Comparison of ENCODE assay signal across 20 cellular contexts in the genomic region with DNA sequence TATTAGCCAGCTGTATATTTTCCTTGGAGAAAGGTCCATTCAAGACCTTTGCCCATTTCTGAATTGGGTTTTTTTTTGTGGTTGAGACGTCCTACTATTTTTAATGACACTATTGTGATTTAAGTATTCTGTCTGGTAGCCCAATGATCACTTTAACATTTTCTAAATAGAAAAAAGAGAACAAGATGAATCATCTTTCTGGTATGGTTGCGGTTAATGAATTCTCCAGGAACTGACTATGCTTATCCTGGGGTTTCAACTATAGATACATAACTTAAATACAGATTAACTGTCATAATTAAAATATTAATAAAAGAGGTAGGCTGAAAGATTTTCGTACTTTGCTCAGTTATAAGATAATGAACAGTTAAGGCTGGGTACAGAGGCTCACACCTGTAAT. TPM values are rescaled to one million over a fixed set of nuclear protein-coding genes. Genes with fewer than 3 reads are reported as not detected.
DNase-seq lines count a peak whose midpoint lies in the region; FAIRE-seq and TF ChIP-seq lines count a peak whose summit lies in the region.
"Had no signal": no experiment of that assay in that cellular context is flagged by ENCODE, and none has a peak within 500 bp of the region (broad histone marks: within the 10 kb centered on the region; RNA-seq: fewer than 3 reads in every experiment).

No MANE protein-coding gene starts in this region.

- H3K9me3 Mint-ChIP-seq in astrocyte (ENCODE audit: unreplicated experiment) (no peaks in the 10 kb centered on the region), nephron progenitor cell (no peaks in the 10 kb centered on the region)
- H3K9me3 Mint-ChIP-seq: H9 had no signal

- TF ChIP-seq CTCF in AG10803 (conservative IDR thresholded peaks at IDR 0.05; ENCODE audit: low read length) (no peak), astrocyte (IDR thresholded peaks at IDR 0.05; ENCODE audit: insufficient read depth, low read depth, low read length) (no peak), lower leg skin (IDR thresholded peaks at IDR 0.05) (no peak), colonic mucosa (IDR thresholded peaks at IDR 0.05) (no peak), nephron progenitor cell (IDR thresholded peaks at IDR 0.05) (no peak)

- no peaks in the 10 kb centered on the region for H3K27me3 Mint-ChIP-seq in astrocyte (ENCODE audit: low read depth, unreplicated experiment)
- H3K27me3 Mint-ChIP-seq in nephron progenitor cell (ENCODE audit: low read depth, poor library complexity) = no peaks in the 10 kb centered on the region

- H3K27me3 ChIP-seq in astrocyte (ENCODE audit: insufficient read depth, low read length) = no peaks in the 10 kb centered on the region
- no peaks in the 10 kb centered on the region for H3K27me3 ChIP-seq in colonic mucosa
- H3K27me3 ChIP-seq: Peyer's patch had no signal

- WGBS in lower leg skin, 2 donors = 92 to 93% methylated on average over 3 of the region's 3 CpGs

- FAIRE-seq in astrocyte (lab: Jason Lieb, UNC) = no peak
- FAIRE-seq: A204.1 had no signal

- H3K9ac ChIP-seq in astrocyte (ENCODE audit: low read length) (no peak overlapping the region), colonic mucosa (ENCODE audit: low read depth in 2 of 2, low read length in 2 of 2) (no peak overlapping the region)
- H3K9ac ChIP-seq: SK-N-SH had no signal

- no peaks in the 10 kb centered on the region for H4K20me1 ChIP-seq in astrocyte (ENCODE audit: insufficient read depth, low read length)

- H3K27ac ChIP-seq in astrocyte (ENCODE audit: low read depth, low read length) (peak overlapping the region; percentile 37), colonic mucosa (no peak overlapping the region)
- H3K27ac ChIP-seq: HL-60, Peyer's patch had no signal

- H3K4me1 ChIP-seq in astrocyte (ENCODE audit: insufficient read depth, low read length) = peaks cover 3% of the 10 kb centered on the region
- no peaks in the 10 kb centered on the region for H3K4me1 ChIP-seq in colonic mucosa
- H3K4me1 ChIP-seq: Peyer's patch had no signal

- H3K4me3 ChIP-seq in AG10803 (ENCODE audit: low read length) (no peak overlapping the region), astrocyte (ENCODE audit: insufficient read depth, low read depth, low read length) (no peak overlapping the region), lower leg skin (ENCODE audit: low read depth, poor library complexity, severe bottlenecking) (no peak overlapping the region), colonic mucosa (no peak overlapping the region)
- H3K4me3 ChIP-seq: Peyer's patch had no signal

- intact Hi-C loops in lower leg skin (cut with DNase I; ENCODE audit: low total_unique reads) (loop anchor here (2.0 kb wide), 1 partner anchor 51 kb away; the partner anchor contains the start of gene PBRM1), colonic mucosa (cut with DNase I) (no loop called here)

- H3K36me3 Mint-ChIP-seq in astrocyte (ENCODE audit: low read depth, unreplicated experiment) = peaks cover 4% of the 10 kb centered on the region
- peaks cover 36% of the 10 kb centered on the region for H3K36me3 Mint-ChIP-seq in nephron progenitor cell (ENCODE audit: low read depth)

- H2AFZ ChIP-seq in astrocyte (ENCODE audit: low read depth, low read length) = no peak overlapping the region

- H3K27ac Mint-ChIP-seq in astrocyte (ENCODE audit: unreplicated experiment) = no peak overlapping the region
- H3K27ac Mint-ChIP-seq in nephron progenitor cell = no peak overlapping the region
- H3K27ac Mint-ChIP-seq: H9 had no signal

- H3K4me2 ChIP-seq in astrocyte (ENCODE audit: low read length) = peak overlapping the region; percentile 46
- H3K4me2 ChIP-seq: SK-N-SH had no signal

- peaks cover 34% of the 10 kb centered on the region for H3K36me3 ChIP-seq in astrocyte (ENCODE audit: insufficient read depth, low read length)
- H3K36me3 ChIP-seq in colonic mucosa = no peaks in the 10 kb centered on the region

- H3K79me2 ChIP-seq in astrocyte (ENCODE audit: insufficient read depth, low read length) = peaks cover 18% of the 10 kb centered on the region

- DNase-seq in AG10803 (ENCODE audit: low read depth) (peak; percentile 3), LHCN-M2 (ENCODE audit: low read depth) (peak; percentile 15), astrocyte (ENCODE audit: low read depth) (peak; percentile 72), iris pigment epithelial cell (ENCODE audit: low read depth) (peak; percentile 47), lower leg skin (ENCODE audit: low spot score in 2 of 2) (no peak), colonic mucosa (no peak), nephron progenitor cell (no peak)
- no peak for DNase-seq in activated naive CD4-positive, alpha-beta T cell treated with anti-CD3 and anti-CD28 coated beads, Interleukin-2, amount 50 U/mL, for 16 hours
- DNase-seq: C1 segment of cervical spinal cord, DMS 273 treated with DMSO at 0.1 percent for 48 hours, H9, NCI-H1436 treated with DMSO at 0.1 percent for 48 hours, NCI-H2029 treated with DMSO at 0.1 percent for 48 hours, NCI-H2171 treated with DMSO at 0.1 percent for 48 hours, NCI-H82, Peyer's patch, Right ventricle myocardium superior, SK-N-SH had no signal

- H3K4me3 Mint-ChIP-seq in astrocyte (ENCODE audit: unreplicated experiment) (no peak overlapping the region), nephron progenitor cell (no peak overlapping the region)
- H3K4me3 Mint-ChIP-seq: H9 had no signal

- H3K9me3 ChIP-seq in astrocyte (ENCODE audit: insufficient read depth, low read depth, low read length) (no peaks in the 10 kb centered on the region), colonic mucosa (no peaks in the 10 kb centered on the region)
- H3K9me3 ChIP-seq: Peyer's patch, SK-N-SH had no signal

- H3K4me1 Mint-ChIP-seq in astrocyte (ENCODE audit: low read depth, unreplicated experiment) = peaks cover 2% of the 10 kb centered on the region
- no peaks in the 10 kb centered on the region for H3K4me1 Mint-ChIP-seq in nephron progenitor cell
- H3K4me1 Mint-ChIP-seq: H9 had no signal

- no peak for TF ChIP-seq POLR2A in lower leg skin (IDR thresholded peaks at IDR 0.05)

RNA-seq across cellular contexts. Expression of gene PBRM1, which starts 51.9 kb away (rescaled TPM):
- total RNA-seq in LHCN-M2 (2014; rRNA removed) (58.0 and 65.4 TPM in 2 replicates), astrocyte (54.5 and 58.4 TPM in 2 replicates), lower leg skin (10 to 100 TPM; 51.6 to 78.7 (median 74.0) TPM), colonic mucosa (10 to 100 TPM; 53.6 to 65.7 TPM)
- polyA plus RNA-seq in LHCN-M2 (2012) = 15.8 TPM

RNA-seq across cellular contexts. Expression of gene GNL3, which starts 52.0 kb away (rescaled TPM):
- 119 and 148 TPM in 2 replicates for total RNA-seq in LHCN-M2 (2014; rRNA removed)
- polyA plus RNA-seq in LHCN-M2 (2012) = 30.2 TPM
- total RNA-seq in astrocyte = 85.4 and 93.7 TPM in 2 replicates
- 100 to 1,000 TPM in 1 of 4 donors, 10 to 100 TPM in 3; 79.3 to 111 (median 86.4) TPM for total RNA-seq in lower leg skin
- 10 to 100 TPM; 49.9 to 75.5 TPM for total RNA-seq in colonic mucosa

Comparison
In these comparisons a context has a peak if more than half of its experiments do, and no peak if none do; other contexts are left out.
1. DNase-seq: peak in AG10803 (single experiment), LHCN-M2 (single experiment), astrocyte (single experiment) and iris pigment epithelial cell (single experiment); none in lower leg skin (0 of 2), activated naive CD4-positive, alpha-beta T cell treated with anti-CD3 and anti-CD28 coated beads, Interleukin-2, amount 50 U/mL, for 16 hours (single experiment), colonic mucosa (single experiment) and nephron progenitor cell (single experiment).